In genomic region chr5:173093597-173093996, GRCh38 we compare ENCODE assay signal across 13 cellular contexts. TPM values are rescaled to one million over a fixed set of nuclear protein-coding genes. Genes with fewer than 3 reads are reported as not detected.
DNase-seq lines count a peak whose midpoint lies in the region; ATAC-seq and TF ChIP-seq lines count a peak whose summit lies in the region.
"Had no signal": no experiment of that assay in that cellular context is flagged by ENCODE, and none has a peak within 500 bp of the region (broad histone marks: within the 10 kb centered on the region; RNA-seq: fewer than 3 reads in every experiment).

No MANE protein-coding gene starts in this region.

- DNase-seq in HFFc6 (no peak), right atrium auricular region (ENCODE audit: low spot score) (no peak), NCI-H524 (lab: John Stamatoyannopoulos, UW) (no peak), 8988T (no peak)
- no peak for DNase-seq in stimulated activated effector memory CD8-positive, alpha-beta T cell treated with anti-CD3 and anti-CD28 coated beads, Interleukin-12 subunit alpha, Interleukin-12 subunit beta, amount 100 ng/mL, for 72 hours (ENCODE audit: low spot score in 2 of 2)
- DNase-seq in effector memory CD8-positive, alpha-beta T cell: no peak
- DNase-seq: dorsolateral prefrontal cortex; retina; stimulated activated CD4-positive, alpha-beta T cell treated with anti-CD3 and anti-CD28 coated beads, Interleukin-4, amount 100 ng/mL, for 24 hours; stimulated activated naive B cell treated with anti-CD40 and anti-IgM and Interleukin-4, amounts not matched to agents 10 μg/mL and 1 μg/mL and 100 μg/mL, for 72 hours; WERI-Rb-1 had no signal

- H3K36me3 ChIP-seq in right atrium auricular region: peaks cover 13% of the 10 kb centered on the region
- H3K36me3 ChIP-seq: WERI-Rb-1 had no signal

- peaks cover 35% of the 10 kb centered on the region for H3K4me1 Mint-ChIP-seq in HFFc6 (ENCODE audit: low read depth)
- peaks cover 23% of the 10 kb centered on the region for H3K4me1 Mint-ChIP-seq in activated T-helper 17 cell treated with anti-CD3 and anti-CD28 coated beads, Interleukin-2, amount 50 U/mL, for 72 hours
- peaks cover 39% of the 10 kb centered on the region for H3K4me1 Mint-ChIP-seq in stimulated activated effector memory CD8-positive, alpha-beta T cell treated with anti-CD3 and anti-CD28 coated beads, Interleukin-12 subunit alpha, Interleukin-12 subunit beta, amount 100 ng/mL, for 72 hours
- peaks cover 32 to 48% of the 10 kb centered on the region in 2 donors for H3K4me1 Mint-ChIP-seq in effector memory CD8-positive, alpha-beta T cell (ENCODE audit: low read depth in 2 of 2)

- peaks cover 0 to 25% of the 10 kb centered on the region in 2 donors for H3K4me1 ChIP-seq in right atrium auricular region

- no peaks in the 10 kb centered on the region for H3K9me3 Mint-ChIP-seq in HFFc6
- H3K9me3 Mint-ChIP-seq in activated T-helper 17 cell treated with anti-CD3 and anti-CD28 coated beads, Interleukin-2, amount 50 U/mL, for 72 hours: no peaks in the 10 kb centered on the region
- H3K9me3 Mint-ChIP-seq in stimulated activated effector memory CD8-positive, alpha-beta T cell treated with anti-CD3 and anti-CD28 coated beads, Interleukin-12 subunit alpha, Interleukin-12 subunit beta, amount 100 ng/mL, for 72 hours: no peaks in the 10 kb centered on the region
- H3K9me3 Mint-ChIP-seq in effector memory CD8-positive, alpha-beta T cell: no peaks in the 10 kb centered on the region
- H3K9me3 Mint-ChIP-seq: stimulated activated naive B cell treated with anti-CD40 and anti-IgM and Interleukin-4, amounts not matched to agents 10 μg/mL and 1 μg/mL and 100 μg/mL, for 72 hours had no signal

- peak overlapping the region; percentile 40; the same call in 1 of the 2 replicates for H3K27ac Mint-ChIP-seq in HFFc6
- no peak overlapping the region for H3K27ac Mint-ChIP-seq in activated T-helper 17 cell treated with anti-CD3 and anti-CD28 coated beads, Interleukin-2, amount 50 U/mL, for 72 hours
- H3K27ac Mint-ChIP-seq in stimulated activated effector memory CD8-positive, alpha-beta T cell treated with anti-CD3 and anti-CD28 coated beads, Interleukin-12 subunit alpha, Interleukin-12 subunit beta, amount 100 ng/mL, for 72 hours: peak overlapping the region; percentile 30
- no peak overlapping the region for H3K27ac Mint-ChIP-seq in effector memory CD8-positive, alpha-beta T cell
- H3K27ac Mint-ChIP-seq: stimulated activated naive B cell treated with anti-CD40 and anti-IgM and Interleukin-4, amounts not matched to agents 10 μg/mL and 1 μg/mL and 100 μg/mL, for 72 hours had no signal

- H3K27ac ChIP-seq in right atrium auricular region: peak overlapping the region; percentile 13 to 45
- H3K27ac ChIP-seq: SK-N-MC, WERI-Rb-1 had no signal

- H3K27me3 Mint-ChIP-seq in HFFc6 (ENCODE audit: insufficient read depth): no peaks in the 10 kb centered on the region
- H3K27me3 Mint-ChIP-seq in activated T-helper 17 cell treated with anti-CD3 and anti-CD28 coated beads, Interleukin-2, amount 50 U/mL, for 72 hours: no peaks in the 10 kb centered on the region
- no peaks in the 10 kb centered on the region for H3K27me3 Mint-ChIP-seq in effector memory CD8-positive, alpha-beta T cell
- H3K27me3 Mint-ChIP-seq: stimulated activated naive B cell treated with anti-CD40 and anti-IgM and Interleukin-4, amounts not matched to agents 10 μg/mL and 1 μg/mL and 100 μg/mL, for 72 hours had no signal

- ATAC-seq in activated T-helper 17 cell treated with anti-CD3 and anti-CD28 coated beads, Interleukin-2, amount 50 U/mL, for 72 hours (replicated peaks): peak; percentile 68
- ATAC-seq in stimulated activated effector memory CD8-positive, alpha-beta T cell treated with anti-CD3 and anti-CD28 coated beads, Interleukin-12 subunit alpha, Interleukin-12 subunit beta, amount 100 ng/mL, for 72 hours: no peak
- no peak for ATAC-seq in effector memory CD8-positive, alpha-beta T cell (replicated peaks)
- ATAC-seq: stimulated activated naive B cell treated with anti-CD40 and anti-IgM and Interleukin-4, amounts not matched to agents 10 μg/mL and 1 μg/mL and 100 μg/mL, for 72 hours had no signal

- no peak overlapping the region for H3K4me3 ChIP-seq in right atrium auricular region
- H3K4me3 ChIP-seq: dorsolateral prefrontal cortex, SK-N-MC had no signal

- TF ChIP-seq CTCF in HFFc6 (IDR thresholded peaks at IDR 0.05) (no peak), right atrium auricular region (IDR thresholded peaks at IDR 0.05) (no peak)

- H3K9me3 ChIP-seq in right atrium auricular region: no peaks in the 10 kb centered on the region

- peak overlapping the region; percentile 53; the same call in 1 of the 2 replicates for H3K4me3 Mint-ChIP-seq in HFFc6
- no peak overlapping the region for H3K4me3 Mint-ChIP-seq in activated T-helper 17 cell treated with anti-CD3 and anti-CD28 coated beads, Interleukin-2, amount 50 U/mL, for 72 hours
- H3K4me3 Mint-ChIP-seq in stimulated activated effector memory CD8-positive, alpha-beta T cell treated with anti-CD3 and anti-CD28 coated beads, Interleukin-12 subunit alpha, Interleukin-12 subunit beta, amount 100 ng/mL, for 72 hours: no peak overlapping the region
- H3K4me3 Mint-ChIP-seq in effector memory CD8-positive, alpha-beta T cell: no peak overlapping the region
- H3K4me3 Mint-ChIP-seq: stimulated activated naive B cell treated with anti-CD40 and anti-IgM and Interleukin-4, amounts not matched to agents 10 μg/mL and 1 μg/mL and 100 μg/mL, for 72 hours had no signal

- H3K27me3 ChIP-seq in right atrium auricular region: no peaks in the 10 kb centered on the region
- H3K27me3 ChIP-seq: dorsolateral prefrontal cortex had no signal

- peaks cover 18% of the 10 kb centered on the region for H3K36me3 Mint-ChIP-seq in HFFc6 (ENCODE audit: low read depth)
- peaks cover 27% of the 10 kb centered on the region for H3K36me3 Mint-ChIP-seq in activated T-helper 17 cell treated with anti-CD3 and anti-CD28 coated beads, Interleukin-2, amount 50 U/mL, for 72 hours (ENCODE audit: low read depth)
- H3K36me3 Mint-ChIP-seq in stimulated activated effector memory CD8-positive, alpha-beta T cell treated with anti-CD3 and anti-CD28 coated beads, Interleukin-12 subunit alpha, Interleukin-12 subunit beta, amount 100 ng/mL, for 72 hours: peaks cover 33% of the 10 kb centered on the region
- H3K36me3 Mint-ChIP-seq in effector memory CD8-positive, alpha-beta T cell (ENCODE audit: insufficient read depth): peaks cover 41% of the 10 kb centered on the region

RNA-seq across cellular contexts. Expression of gene CREBRF, which starts 37.4 kb away (rescaled TPM):
- 10 to 100 TPM in 5 of 6 experiments, 1 to 10 TPM in 1; 8.7 to 15.3 (median 10.7) TPM for total RNA-seq in HFFc6 (2021; fragmentation: NEBNext Ultra II Directional; extraction: Animal tissue kit (Norgen Biotek cat#: 25700))
- total RNA-seq in activated T-helper 17 cell treated with anti-CD3 and anti-CD28 coated beads, Interleukin-2, amount 50 U/mL, for 72 hours: 10 to 100 TPM; 10.5 to 29.5 TPM
- total RNA-seq in right atrium auricular region: 10 to 100 TPM; 20.9 to 22.5 TPM

RNA-seq across cellular contexts. Expression of gene BNIP1, which starts 50.7 kb away (rescaled TPM):
- total RNA-seq in HFFc6 (2021; fragmentation: NEBNext Ultra II Directional; extraction: Animal tissue kit (Norgen Biotek cat#: 25700)): 10 to 100 TPM; 13.9 to 20.9 (median 17.3) TPM
- total RNA-seq in activated T-helper 17 cell treated with anti-CD3 and anti-CD28 coated beads, Interleukin-2, amount 50 U/mL, for 72 hours: 10 to 100 TPM; 13.0 to 18.5 TPM
- total RNA-seq in right atrium auricular region: 10 to 100 TPM in 1 of 2 donors, 1 to 10 TPM in 1; 7.2 to 11.6 TPM

Comparison
In these comparisons a context has a peak if more than half of its experiments do, and no peak if none do; other contexts are left out.
1. H3K27ac Mint-ChIP-seq: peak in HFFc6 (single experiment) and stimulated activated effector memory CD8-positive, alpha-beta T cell treated with anti-CD3 and anti-CD28 coated beads, Interleukin-12 subunit alpha, Interleukin-12 subunit beta, amount 100 ng/mL, for 72 hours (single experiment); none in activated T-helper 17 cell treated with anti-CD3 and anti-CD28 coated beads, Interleukin-2, amount 50 U/mL, for 72 hours (single experiment) and effector memory CD8-positive, alpha-beta T cell (0 of 2).